ENCODE assay signal across 17 cellular contexts in genomic region chr1:205526431-205526830, GRCh38. TPM values are rescaled to one million over a fixed set of nuclear protein-coding genes. Genes with fewer than 3 reads are reported as not detected.
DNase-seq lines count a peak whose midpoint lies in the region; ATAC-seq and TF ChIP-seq lines count a peak whose summit lies in the region.
"Had no signal": no experiment of that assay in that cellular context is flagged by ENCODE, and none has a peak within 500 bp of the region (broad histone marks: within the 10 kb centered on the region; RNA-seq: fewer than 3 reads in every experiment).

No MANE protein-coding gene starts in this region.

- no peaks in the 10 kb centered on the region for H3K27me3 ChIP-seq in right atrium auricular region
- H3K27me3 ChIP-seq in Panc1 (ENCODE audit: control insufficient read depth, insufficient read depth, low read length), result no peaks in the 10 kb centered on the region
- H3K27me3 ChIP-seq in right cardiac atrium (ENCODE audit: control insufficient read depth, insufficient read depth), result no peaks in the 10 kb centered on the region

- H3K27ac ChIP-seq in right atrium auricular region (no peak overlapping the region), Panc1 (ENCODE audit: low read length) (no peak overlapping the region), right cardiac atrium (ENCODE audit: low read length) (no peak overlapping the region), temporal lobe (ENCODE audit: low read depth, low read length) (peak overlapping the region; percentile 27)
- H3K27ac ChIP-seq: BLaER1 treated with 17β-estradiol and CSF1 and Interleukin-3, amounts not matched to agents 10 nM and 100 nM had no signal

- no peak overlapping the region for H3K4me3 ChIP-seq in right atrium auricular region
- no peak overlapping the region for H3K4me3 ChIP-seq in Panc1 (ENCODE audit: low read depth in 2 of 2, low read length in 2 of 2)
- H3K4me3 ChIP-seq in right cardiac atrium (ENCODE audit: low read length), result no peak overlapping the region
- H3K4me3 ChIP-seq: BLaER1 treated with 17β-estradiol and CSF1 and Interleukin-3, amounts not matched to agents 10 nM and 100 nM; GM23338 had no signal

- H3K9me3 ChIP-seq in right atrium auricular region (no peaks in the 10 kb centered on the region), Panc1 (ENCODE audit: control insufficient read depth, insufficient read depth, low read depth, low read length) (no peaks in the 10 kb centered on the region), right cardiac atrium (ENCODE audit: control insufficient read depth, low read length) (no peaks in the 10 kb centered on the region)
- H3K9me3 ChIP-seq: BLaER1 treated with 17β-estradiol and CSF1 and Interleukin-3, amounts not matched to agents 10 nM and 100 nM had no signal

- BruUV-seq in Panc1 (replicated peaks; lab: Mats Ljungman, UMichigan), result no TSS peak

- no peaks in the 10 kb centered on the region for H3K36me3 Mint-ChIP-seq in stimulated activated effector memory CD8-positive, alpha-beta T cell treated with anti-CD3 and anti-CD28 coated beads, Interleukin-12 subunit alpha, Interleukin-12 subunit beta, amount 100 ng/mL, for 72 hours
- H3K36me3 Mint-ChIP-seq: CD4-positive, CD25-positive, alpha-beta regulatory T cell; CD8-positive, alpha-beta memory T cell had no signal

- WGBS in right cardiac atrium, result 58% methylated on average over 11 of the region's 11 CpGs

- H3K9me3 Mint-ChIP-seq in stimulated activated effector memory CD8-positive, alpha-beta T cell treated with anti-CD3 and anti-CD28 coated beads, Interleukin-12 subunit alpha, Interleukin-12 subunit beta, amount 100 ng/mL, for 72 hours, result no peaks in the 10 kb centered on the region
- H3K9me3 Mint-ChIP-seq: CD4-positive, CD25-positive, alpha-beta regulatory T cell; CD8-positive, alpha-beta memory T cell; HFFc6 had no signal

- in situ Hi-C loops in Panc1 (cut with HindIII; ENCODE audit: low pct_unique_long_range_greater_than_20kb, low sequenced_read_pairs), result no loop called here

- ATAC-seq in left ventricle myocardium superior, result peak; percentile 2
- ATAC-seq in Panc1, result no peak
- peak in 1 of 2 donors; percentile 28 for ATAC-seq in right cardiac atrium
- ATAC-seq in stimulated activated effector memory CD8-positive, alpha-beta T cell treated with anti-CD3 and anti-CD28 coated beads, Interleukin-12 subunit alpha, Interleukin-12 subunit beta, amount 100 ng/mL, for 72 hours, result no peak
- ATAC-seq: GM23338 had no signal

- TF ChIP-seq CTCF in right atrium auricular region (IDR thresholded peaks at IDR 0.05) (no peak), Panc1 (IDR thresholded peaks at IDR 0.05) (0 out of 2 replicates have a peak, but pooled peaks have one; percentile 4)

- H3K27ac Mint-ChIP-seq in stimulated activated effector memory CD8-positive, alpha-beta T cell treated with anti-CD3 and anti-CD28 coated beads, Interleukin-12 subunit alpha, Interleukin-12 subunit beta, amount 100 ng/mL, for 72 hours, result no peak overlapping the region
- H3K27ac Mint-ChIP-seq: B cell; CD4-positive, CD25-positive, alpha-beta regulatory T cell; GM23338; HFFc6 had no signal

- POLR2A ChIA-PET in Panc1 (lab: Charles Lee), result no interaction called here

- H3K4me1 ChIP-seq in right atrium auricular region (peaks cover 0 to 52% of the 10 kb centered on the region in 2 donors), Panc1 (ENCODE audit: control insufficient read depth, insufficient read depth, low read length) (peaks cover 11% of the 10 kb centered on the region), right cardiac atrium (ENCODE audit: control insufficient read depth, insufficient read depth, low read length) (no peaks in the 10 kb centered on the region)

- peaks cover 10% of the 10 kb centered on the region for H3K4me1 Mint-ChIP-seq in stimulated activated effector memory CD8-positive, alpha-beta T cell treated with anti-CD3 and anti-CD28 coated beads, Interleukin-12 subunit alpha, Interleukin-12 subunit beta, amount 100 ng/mL, for 72 hours

- H3K36me3 ChIP-seq in right atrium auricular region (peaks cover 50% of the 10 kb centered on the region), Panc1 (ENCODE audit: control insufficient read depth, insufficient read depth, low read length) (no peaks in the 10 kb centered on the region)

- CTCF ChIA-PET in Panc1 (lab: Charles Lee), result interaction anchor here (0.7 to 5.2 kb wide), 2 partner anchors 16 to 38 kb away, joined by 4 to 92 read pairs; no protein-coding TSS in a partner anchor

- H3K4me3 Mint-ChIP-seq in stimulated activated effector memory CD8-positive, alpha-beta T cell treated with anti-CD3 and anti-CD28 coated beads, Interleukin-12 subunit alpha, Interleukin-12 subunit beta, amount 100 ng/mL, for 72 hours, result no peak overlapping the region
- H3K4me3 Mint-ChIP-seq: B cell; CD4-positive, CD25-positive, alpha-beta regulatory T cell; GM23338; HFFc6 had no signal

- intact Hi-C loops in left ventricle myocardium superior (cut with micrococcal nuclease) (no loop called here), Panc1 (cut with micrococcal nuclease; ENCODE audit: unreplicated experiment) (no loop called here), right cardiac atrium (cut with DNase I) (loop anchor here in 2 of 4 donors (5.0 kb wide), 1 partner anchor 131 kb away; no protein-coding TSS in a partner anchor)

- DNase-seq in left ventricle myocardium superior, result peak; percentile 59
- DNase-seq in right atrium auricular region (ENCODE audit: low spot score), result no peak
- DNase-seq in Panc1 (ENCODE audit: low read depth, low spot score), result no peak
- DNase-seq in right cardiac atrium, result peak in 2 of 3 donors; percentile 60 to 62
- no peak for DNase-seq in stimulated activated effector memory CD8-positive, alpha-beta T cell treated with anti-CD3 and anti-CD28 coated beads, Interleukin-12 subunit alpha, Interleukin-12 subunit beta, amount 100 ng/mL, for 72 hours (ENCODE audit: low spot score in 2 of 2)
- DNase-seq in stimulated activated CD4-positive, alpha-beta T cell treated with anti-CD3 and anti-CD28 coated beads, Interleukin-1b, Interleukin-23, amount 100 ng/mL, for 48 hours, result no peak
- DNase-seq in NCI-H446 treated with DMSO at 0.1 percent for 48 hours (lab: John Stamatoyannopoulos, UW), result no peak
- DNase-seq: CD4-positive, CD25-positive, alpha-beta regulatory T cell; CD8-positive, alpha-beta memory T cell; COR-L47; HCEC 1CT; HFFc6; IMR-90 had no signal

RNA-seq across cellular contexts. Expression of gene CDK18, which starts 22.0 kb away (rescaled TPM):
- total RNA-seq in left ventricle myocardium superior, result 209 TPM
- total RNA-seq in right atrium auricular region, result 100 to 1,000 TPM in 1 of 2 donors, 10 to 100 TPM in 1; 85.6 to 116 TPM
- 7.0 TPM for total RNA-seq in Panc1 (2021; ENCODE audit: unreplicated experiment)
- polyA plus RNA-seq in Panc1 (2012; ENCODE audit: insufficient read length), result 6.7 TPM
- total RNA-seq in right cardiac atrium, result 100 to 1,000 TPM in 3 of 4 donors, 10 to 100 TPM in 1; 80.2 to 148 (median 141) TPM
- 150 TPM for polyA plus RNA-seq in right cardiac atrium
- 1.2 TPM for total RNA-seq in temporal lobe
- polyA plus RNA-seq: CD4-positive, CD25-positive, alpha-beta regulatory T cell had no signal

Comparison
In these comparisons a context has a peak if more than half of its experiments do, and no peak if none do; other contexts are left out.
1. DNase-seq: peak in left ventricle myocardium superior (single experiment) and right cardiac atrium (2 of 3); none in right atrium auricular region (single experiment), Panc1 (single experiment), stimulated activated effector memory CD8-positive, alpha-beta T cell treated with anti-CD3 and anti-CD28 coated beads, Interleukin-12 subunit alpha, Interleukin-12 subunit beta, amount 100 ng/mL, for 72 hours (0 of 2), stimulated activated CD4-positive, alpha-beta T cell treated with anti-CD3 and anti-CD28 coated beads, Interleukin-1b, Interleukin-23, amount 100 ng/mL, for 48 hours (single experiment) and NCI-H446 treated with DMSO at 0.1 percent for 48 hours (single experiment).
2. RNA of gene CDK18, which starts 22.0 kb away (total RNA-seq): 209 TPM in left ventricle myocardium superior (single experiment), 80.2 to 148 TPM in right cardiac atrium and 85.6 to 116 TPM in right atrium auricular region; 7.0 TPM in Panc1 (single experiment) and 1.2 TPM in temporal lobe (single experiment); every median in the first group is over 10 times any median in the second.